In the genomic region with DNA sequence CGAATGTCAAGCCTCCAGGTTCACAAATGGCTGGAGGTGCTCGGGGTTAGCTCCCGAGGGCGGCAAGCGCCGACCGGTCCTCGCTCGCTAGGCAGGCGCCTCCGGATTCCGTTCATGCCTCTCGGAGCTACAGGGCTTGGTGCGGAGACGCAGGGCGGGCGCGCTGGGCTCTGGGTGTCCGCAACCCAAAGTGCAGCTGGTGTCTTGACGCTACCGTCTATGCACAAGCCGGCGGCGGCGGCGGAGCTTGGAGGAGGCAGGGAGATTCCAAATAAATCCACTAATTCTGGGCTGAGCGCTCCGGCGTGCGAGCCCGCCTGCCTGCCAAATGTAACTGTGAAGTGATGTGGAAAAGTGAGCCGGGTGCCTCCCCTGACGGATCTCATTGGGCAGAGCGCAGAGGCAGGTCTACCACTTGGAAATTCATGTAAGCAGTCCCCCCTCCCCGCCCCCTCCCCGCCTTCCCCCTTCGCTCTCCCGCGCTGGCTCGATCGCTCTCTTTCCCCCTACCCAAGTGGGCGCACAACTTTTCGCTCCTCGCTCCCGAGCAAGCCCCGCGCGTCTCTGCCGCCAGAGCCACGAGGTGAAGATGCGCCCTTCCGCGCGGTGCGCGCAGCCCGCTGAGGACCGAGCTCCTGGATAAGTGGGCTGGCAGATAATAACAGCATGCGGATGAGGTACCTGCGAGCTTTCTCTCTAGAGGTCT, we compare ENCODE assay signal across 1 cellular context.
TF ChIP-seq lines count a peak whose summit lies in the region.

A gene with protein sequence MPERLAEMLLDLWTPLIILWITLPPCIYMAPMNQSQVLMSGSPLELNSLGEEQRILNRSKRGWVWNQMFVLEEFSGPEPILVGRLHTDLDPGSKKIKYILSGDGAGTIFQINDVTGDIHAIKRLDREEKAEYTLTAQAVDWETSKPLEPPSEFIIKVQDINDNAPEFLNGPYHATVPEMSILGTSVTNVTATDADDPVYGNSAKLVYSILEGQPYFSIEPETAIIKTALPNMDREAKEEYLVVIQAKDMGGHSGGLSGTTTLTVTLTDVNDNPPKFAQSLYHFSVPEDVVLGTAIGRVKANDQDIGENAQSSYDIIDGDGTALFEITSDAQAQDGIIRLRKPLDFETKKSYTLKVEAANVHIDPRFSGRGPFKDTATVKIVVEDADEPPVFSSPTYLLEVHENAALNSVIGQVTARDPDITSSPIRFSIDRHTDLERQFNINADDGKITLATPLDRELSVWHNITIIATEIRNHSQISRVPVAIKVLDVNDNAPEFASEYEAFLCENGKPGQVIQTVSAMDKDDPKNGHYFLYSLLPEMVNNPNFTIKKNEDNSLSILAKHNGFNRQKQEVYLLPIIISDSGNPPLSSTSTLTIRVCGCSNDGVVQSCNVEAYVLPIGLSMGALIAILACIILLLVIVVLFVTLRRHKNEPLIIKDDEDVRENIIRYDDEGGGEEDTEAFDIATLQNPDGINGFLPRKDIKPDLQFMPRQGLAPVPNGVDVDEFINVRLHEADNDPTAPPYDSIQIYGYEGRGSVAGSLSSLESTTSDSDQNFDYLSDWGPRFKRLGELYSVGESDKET (minus strand): TSS at position 338 of the 706 bp plus-strand sequence. CDS start 15,035 bp downstream, outside the sequence.

TF ChIP-seq in H1, 55 proteins besides CTCF, POLR2A, EP300 and RAD21:
- TF ChIP-seq, protein P1, sequence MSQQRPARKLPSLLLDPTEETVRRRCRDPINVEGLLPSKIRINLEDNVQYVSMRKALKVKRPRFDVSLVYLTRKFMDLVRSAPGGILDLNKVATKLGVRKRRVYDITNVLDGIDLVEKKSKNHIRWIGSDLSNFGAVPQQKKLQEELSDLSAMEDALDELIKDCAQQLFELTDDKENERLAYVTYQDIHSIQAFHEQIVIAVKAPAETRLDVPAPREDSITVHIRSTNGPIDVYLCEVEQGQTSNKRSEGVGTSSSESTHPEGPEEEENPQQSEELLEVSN (IDR thresholded peaks at IDR 0.05), result peak; percentile 52; the same call in 1 of the 2 replicates
- 0 out of 2 replicates have a peak, but pooled peaks have one; percentile 5 for TF ChIP-seq SUZ12 (IDR thresholded peaks at IDR 0.05; ENCODE audit: low read length)
- TF ChIP-seq, protein P2, sequence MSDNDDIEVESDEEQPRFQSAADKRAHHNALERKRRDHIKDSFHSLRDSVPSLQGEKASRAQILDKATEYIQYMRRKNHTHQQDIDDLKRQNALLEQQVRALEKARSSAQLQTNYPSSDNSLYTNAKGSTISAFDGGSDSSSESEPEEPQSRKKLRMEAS (IDR thresholded peaks at IDR 0.05), result peak; percentile 59
- TF ChIP-seq RFX5 (IDR thresholded peaks at IDR 0.05; ENCODE audit: borderline replicate concordance, low read depth, low read length), result no peak
- no peak for TF ChIP-seq GTF2F1 (IDR thresholded peaks at IDR 0.05; ENCODE audit: borderline replicate concordance, low read depth, low read length)
- TF ChIP-seq KDM4A (IDR thresholded peaks at IDR 0.05; ENCODE audit: low read depth, low read length, severe bottlenecking), result peak; percentile 4
- TF ChIP-seq SAP30 (IDR thresholded peaks at IDR 0.05; ENCODE audit: insufficient read depth, insufficient replicate concordance, low read length), result no peak
- peak; percentile 18; the same call in 1 of the 2 replicates for TF ChIP-seq CREB1 (IDR thresholded peaks at IDR 0.05)
- TF ChIP-seq FOSL1 (IDR thresholded peaks at IDR 0.05; ENCODE audit: insufficient read depth, low read depth, low read length), result no peak
- TF ChIP-seq EZH2 (IDR thresholded peaks at IDR 0.05; ENCODE audit: low read depth, low read length, severe bottlenecking), result peak; percentile 2
- no peak for TF ChIP-seq RNF2 (IDR thresholded peaks at IDR 0.05; ENCODE audit: borderline replicate concordance, low read depth, low read length, missing control alignments, poor library complexity, severe bottlenecking)
TF ChIP-seq in H1: peak in this region for 6.
